In the genomic region with DNA sequence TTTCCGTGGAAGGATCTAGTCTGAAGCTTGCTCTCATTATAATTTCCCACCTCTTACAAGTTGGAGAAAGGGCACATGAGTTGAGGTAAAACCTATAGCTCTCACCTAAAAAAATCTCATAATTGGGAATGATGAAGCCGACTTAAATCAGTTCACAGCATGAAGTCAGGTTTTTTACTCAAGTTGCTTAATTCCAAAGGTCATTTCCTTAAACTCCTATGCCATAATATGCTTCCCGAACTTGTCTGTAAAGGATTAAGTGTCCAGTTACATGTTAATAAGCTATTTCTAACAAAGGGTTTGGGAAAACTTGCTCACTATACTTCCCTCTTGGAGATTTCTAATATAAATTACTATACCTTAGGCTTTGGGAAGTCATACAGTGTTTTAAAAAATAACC, we compare ENCODE assay signal across 27 cellular contexts.
"Had no signal": no experiment of that assay in that cellular context is flagged by ENCODE, and none has a peak within 500 bp of the region (broad histone marks: within the 10 kb centered on the region; RNA-seq: fewer than 3 reads in every experiment).

No MANE protein-coding gene starts in this region.

- DNase-seq: activated B cell treated with CpG ODN at 0.5 μM for 24 hours; activated CD4-positive, alpha-beta T cell treated with anti-CD3 and anti-CD28 coated beads for 48 hours; activated CD4-positive, alpha-beta T cell treated with anti-CD3 and anti-CD28 coated beads, Interleukin-2, amount 50 U/mL, for 1 hour; activated CD4-positive, alpha-beta T cell treated with anti-CD3 and anti-CD28 coated beads, Interleukin-2, amount 50 U/mL, for 48 hours; activated CD8-positive, alpha-beta memory T cell treated with anti-CD3 and anti-CD28 coated beads for 24 hours; activated CD8-positive, alpha-beta T cell treated with anti-CD3 and anti-CD28 coated beads for 36 hours; activated effector memory CD4-positive, alpha-beta T cell treated with Interleukin-2 at 50 U/mL for 16 hours; activated gamma-delta T cell treated with Interleukin-2 at 50 U/mL for 16 hours; activated naive CD4-positive, alpha-beta T cell treated with anti-CD3 and anti-CD28 coated beads, Interleukin-2, amount 50 U/mL, for 16 hours; activated naive CD4-positive, alpha-beta T cell treated with Interleukin-2 at 50 U/mL for 16 hours; activated T-cell treated with anti-CD3 and anti-CD28 coated beads, Interleukin-2, amount 50 U/mL, for 4 hours; amniotic stem cell; anterior cingulate cortex; brain microvascular endothelial cell; dorsolateral prefrontal cortex; effector memory CD4-positive, alpha-beta T cell; endodermal cell; foreskin fibroblast; glutamatergic neuron; heart left ventricle; T-helper 17 cell; T1000; WERI-Rb-1 had no signal

- H3K4me3 ChIP-seq: coronary artery, dorsolateral prefrontal cortex, heart left ventricle had no signal

- H3K36me3 ChIP-seq: brain microvascular endothelial cell, heart left ventricle, WERI-Rb-1 had no signal

- ATAC-seq: activated CD4-positive, CD25-positive, alpha-beta regulatory T cell treated with anti-CD3 and anti-CD28 coated beads, Interleukin-2, amount 50 U/mL, for 24 hours; activated CD8-positive, alpha-beta T cell treated with anti-CD3 and anti-CD28 coated beads for 36 hours; activated T-cell treated with anti-CD3 and anti-CD28 coated beads, Interleukin-2, amount 50 U/mL, for 4 hours; activated T-helper 17 cell treated with anti-CD3 and anti-CD28 coated beads, Interleukin-2, amount 50 U/mL, for 72 hours; esophagus mucosa; heart left ventricle; T-helper 17 cell had no signal

- H3K4me1 ChIP-seq: heart left ventricle had no signal

- H3K9me3 ChIP-seq: heart left ventricle had no signal
